ENCODE assay signal across 1 cellular context in genomic region chr3:196072313-196072712, GRCh38.
TF ChIP-seq lines count a peak whose summit lies in the region.

No MANE protein-coding gene starts in this region.

TF ChIP-seq in K562, 482 proteins besides CTCF, POLR2A, EP300 and RAD21 (continued from another document):
- TF ChIP-seq POLR2G (IDR thresholded peaks at IDR 0.05; ENCODE audit: low read depth, low read length) (peak; percentile 45; the same call in 1 of the 2 replicates), ZHX1 (conservative IDR thresholded peaks at IDR 0.05; ENCODE audit: low read length) (no peak), POLR2AphosphoS5 (IDR thresholded peaks at IDR 0.05; ENCODE audit: control insufficient read depth, insufficient read depth, low read depth, low read length) (peak; percentile 13; the same call in 1 of the 2 replicates), ELF2 (CRISPR knock-in tag; IDR thresholded peaks at IDR 0.05) (0 out of 2 replicates have a peak, but pooled peaks have one; percentile 30), E2F3 (CRISPR knock-in tag; IDR thresholded peaks at IDR 0.05) (no peak), RBFOX2 (IDR thresholded peaks at IDR 0.05; ENCODE audit: low read depth, low read length) (peak; percentile 54; the same call in 1 of the 2 replicates), ZNF589 (CRISPR knock-in tag; IDR thresholded peaks at IDR 0.05; ENCODE audit: low read depth) (no peak)
